In genomic region chr12:17992002-17992656, GRCh38 we compare ENCODE assay signal across 8 cellular contexts.
DNase-seq lines count a peak whose midpoint lies in the region; ATAC-seq and TF ChIP-seq lines count a peak whose summit lies in the region.

No MANE protein-coding gene starts in this region.

- CTCF ChIA-PET in HCT116 (lab: Charles Lee): interaction anchor here (1.0 to 1.7 kb wide), 5 partner anchors 9 to 233 kb away, joined by 3 to 5 read pairs (median 3); no protein-coding TSS in a partner anchor

- H3K4me1 ChIP-seq in HCT116 (ENCODE audit: control insufficient read depth in 1 of 2, insufficient read depth in 2 of 2, low read length in 2 of 2) (no peaks in the 10 kb centered on the region), SJCRH30 (no peaks in the 10 kb centered on the region), fibroblast of lung (ENCODE audit: control insufficient read depth, extremely low read depth, insufficient read depth, low read length) (no peaks in the 10 kb centered on the region)

- H3K36me3 ChIP-seq in HCT116 (ENCODE audit: control insufficient read depth in 1 of 2, insufficient read depth in 2 of 2, low read length in 2 of 2) (no peaks in the 10 kb centered on the region), SJCRH30 (no peaks in the 10 kb centered on the region), fibroblast of lung (ENCODE audit: control insufficient read depth, insufficient read depth, low read length) (no peaks in the 10 kb centered on the region)

- H3K79me2 ChIP-seq in HCT116 (ENCODE audit: insufficient read depth, low read length) (no peaks in the 10 kb centered on the region), fibroblast of lung (ENCODE audit: control insufficient read depth, insufficient read depth, low read length) (no peaks in the 10 kb centered on the region)

- POLR2A ChIA-PET in HCT116 (lab: Charles Lee): no interaction called here

- intact Hi-C loops in HCT116 (cut with micrococcal nuclease): loop anchor here (5.0 kb wide), 2 partner anchors 115 to 1605 kb away; no protein-coding TSS in a partner anchor

- RAD21 ChIA-PET in HCT116 (lab: Charles Lee; ENCODE audit: low non-redundant PET in 1 of 2, low total read pairs in 2 of 2, uncharacterized antibody in 2 of 2, unreplicated experiment in 2 of 2): no interaction called here

- H3K27ac ChIP-seq in HCT116 (ENCODE audit: low read depth, low read length) (no peak overlapping the region), SJCRH30 (no peak overlapping the region), fibroblast of lung (ENCODE audit: insufficient read depth, low read length) (no peak overlapping the region)

- H3K27ac Mint-ChIP-seq in stimulated activated naive CD8-positive, alpha-beta T cell treated with anti-CD3 and anti-CD28 coated beads, Interleukin-15, amount 100 ng/mL, for 72 hours: no peak overlapping the region
- no peak overlapping the region for H3K27ac Mint-ChIP-seq in immature natural killer cell

- no peaks in the 10 kb centered on the region for H3K9me3 ChIP-seq in HCT116 (ENCODE audit: control insufficient read depth in 1 of 2, insufficient read depth in 1 of 2, low read depth in 1 of 2, low read length in 2 of 2)
- no peaks in the 10 kb centered on the region for H3K9me3 ChIP-seq in SJCRH30 (replicated peaks)
- no peaks in the 10 kb centered on the region for H3K9me3 ChIP-seq in fibroblast of lung (ENCODE audit: control insufficient read depth, insufficient read depth, low read depth, low read length)

- no peak overlapping the region for H3K4me2 ChIP-seq in HCT116 (ENCODE audit: low read length)
- no peak overlapping the region for H3K4me2 ChIP-seq in fibroblast of lung (ENCODE audit: extremely low read depth, insufficient read depth, low read length)

- H3K27me3 Mint-ChIP-seq in stimulated activated naive CD8-positive, alpha-beta T cell treated with anti-CD3 and anti-CD28 coated beads, Interleukin-15, amount 100 ng/mL, for 72 hours: no peaks in the 10 kb centered on the region
- peaks cover 0 to 2% (median 0%) of the 10 kb centered on the region in 3 donors for H3K27me3 Mint-ChIP-seq in immature natural killer cell (ENCODE audit: low read depth in 3 of 3)

- BruUV-seq in HCT116 (replicated peaks; lab: Mats Ljungman, UMichigan): no TSS peak

- peak; percentile 56 for TF ChIP-seq RAD21 in HCT116 (IDR thresholded peaks at IDR 0.05; ENCODE audit: low read depth)

- H3K4me3 ChIP-seq in HCT116 (replicated peaks in 1 of 2; ENCODE audit: low read depth in 1 of 2, low read length in 2 of 2) (no peak overlapping the region), LNCaP clone FGC (ENCODE audit: low read depth, low read length) (no peak overlapping the region), SJCRH30 (no peak overlapping the region), fibroblast of lung (replicated peaks in 1 of 4; ENCODE audit: control extremely low read depth in 1 of 4, insufficient read depth in 1 of 4, low read depth in 3 of 4, low read length in 4 of 4) (no peak overlapping the region)

- H4K20me1 ChIP-seq in HCT116 (ENCODE audit: insufficient read depth): no peaks in the 10 kb centered on the region
- no peaks in the 10 kb centered on the region for H4K20me1 ChIP-seq in fibroblast of lung (ENCODE audit: control insufficient read depth, extremely low read depth, insufficient read depth, low read length)

- TF ChIP-seq CTCF in HCT116 (IDR thresholded peaks at IDR 0.05 in 2 of 3, conservative IDR thresholded peaks at IDR 0.05 in 1 of 3; ENCODE audit: borderline replicate concordance in 1 of 3, insufficient read depth in 1 of 3, low read depth in 2 of 3, low read length in 2 of 3) (peak; percentile 31 to 77 (median 59); a peak in 5 of 6 replicates), LNCaP clone FGC (IDR thresholded peaks at IDR 0.05; ENCODE audit: control insufficient read depth, extremely low read depth, insufficient read depth) (peak; percentile 71), fibroblast of lung (conservative IDR thresholded peaks at IDR 0.05 in 1 of 2, IDR thresholded peaks at IDR 0.05 in 1 of 2; ENCODE audit: low read depth in 1 of 2, low read length in 2 of 2) (peak; percentile 62 to 65)

- no peaks in the 10 kb centered on the region for H3K27me3 ChIP-seq in HCT116 (ENCODE audit: insufficient read depth, low read length)
- no peaks in the 10 kb centered on the region for H3K27me3 ChIP-seq in SJCRH30
- no peaks in the 10 kb centered on the region for H3K27me3 ChIP-seq in fibroblast of lung (ENCODE audit: control insufficient read depth, insufficient read depth, low read length)

- ATAC-seq in stimulated activated naive CD8-positive, alpha-beta T cell treated with anti-CD3 and anti-CD28 coated beads, Interleukin-15, Interleukin-2, amounts not matched to agents 100 U/mL and 50 U/mL, for 24 hours: no peak
- ATAC-seq in stimulated activated naive CD8-positive, alpha-beta T cell treated with anti-CD3 and anti-CD28 coated beads, Interleukin-15, amount 100 ng/mL, for 72 hours: no peak
- peak; percentile 42; the same call in 1 of the 2 replicates for ATAC-seq in HCT116

- H3K9me2 ChIP-seq in HCT116 (ENCODE audit: insufficient read depth): no peaks in the 10 kb centered on the region

- H2AFZ ChIP-seq in HCT116 (ENCODE audit: low read depth, low read length, poor library complexity, severe bottlenecking): no peak overlapping the region
- H2AFZ ChIP-seq in fibroblast of lung (ENCODE audit: low read length): no peak overlapping the region

- no peak for TF ChIP-seq POLR2A in HCT116 (IDR thresholded peaks at IDR 0.05; ENCODE audit: borderline replicate concordance, extremely low read depth, insufficient read depth, insufficient read length)

- H3K4me3 Mint-ChIP-seq in stimulated activated naive CD8-positive, alpha-beta T cell treated with anti-CD3 and anti-CD28 coated beads, Interleukin-15, amount 100 ng/mL, for 72 hours: no peak overlapping the region
- H3K4me3 Mint-ChIP-seq in immature natural killer cell: no peak overlapping the region

- H3K9ac ChIP-seq in HCT116 (ENCODE audit: low read length) (no peak overlapping the region), fibroblast of lung (ENCODE audit: insufficient read depth, low read length) (no peak overlapping the region)

- H3K9me3 Mint-ChIP-seq in stimulated activated naive CD8-positive, alpha-beta T cell treated with anti-CD3 and anti-CD28 coated beads, Interleukin-15, amount 100 ng/mL, for 72 hours: no peaks in the 10 kb centered on the region
- H3K9me3 Mint-ChIP-seq in immature natural killer cell: peaks cover 2 to 39% (median 18%) of the 10 kb centered on the region in 6 donors

- peak; percentile 14 for DNase-seq in stimulated activated naive CD8-positive, alpha-beta T cell treated with anti-CD3 and anti-CD28 coated beads, Interleukin-15, Interleukin-2, amounts not matched to agents 100 U/mL and 50 U/mL, for 24 hours
- no peak for DNase-seq in stimulated activated naive CD8-positive, alpha-beta T cell treated with anti-CD3 and anti-CD28 coated beads, Interleukin-15, amount 100 ng/mL, for 72 hours
- DNase-seq in HCT116 (ENCODE audit: low read depth, low spot score): peak; percentile 28
- DNase-seq in LNCaP clone FGC (ENCODE audit: low read depth): peak; percentile 3
- peak; percentile 29 to 70 for DNase-seq in SJCRH30
- DNase-seq in fibroblast of lung (ENCODE audit: low read depth in 2 of 2): peak; percentile 27 to 36
- peak; percentile 29 for DNase-seq in renal cortical epithelial cell (ENCODE audit: low read depth)
- no peak for DNase-seq in immature natural killer cell

- no peaks in the 10 kb centered on the region for H3K36me3 Mint-ChIP-seq in immature natural killer cell

- H3K4me1 Mint-ChIP-seq in stimulated activated naive CD8-positive, alpha-beta T cell treated with anti-CD3 and anti-CD28 coated beads, Interleukin-15, amount 100 ng/mL, for 72 hours: no peaks in the 10 kb centered on the region
- no peaks in the 10 kb centered on the region for H3K4me1 Mint-ChIP-seq in immature natural killer cell

TF ChIP-seq in HCT116, 20 proteins besides CTCF, POLR2A, EP300 and RAD21 (continues in another document):
- TF ChIP-seq, protein P1, sequence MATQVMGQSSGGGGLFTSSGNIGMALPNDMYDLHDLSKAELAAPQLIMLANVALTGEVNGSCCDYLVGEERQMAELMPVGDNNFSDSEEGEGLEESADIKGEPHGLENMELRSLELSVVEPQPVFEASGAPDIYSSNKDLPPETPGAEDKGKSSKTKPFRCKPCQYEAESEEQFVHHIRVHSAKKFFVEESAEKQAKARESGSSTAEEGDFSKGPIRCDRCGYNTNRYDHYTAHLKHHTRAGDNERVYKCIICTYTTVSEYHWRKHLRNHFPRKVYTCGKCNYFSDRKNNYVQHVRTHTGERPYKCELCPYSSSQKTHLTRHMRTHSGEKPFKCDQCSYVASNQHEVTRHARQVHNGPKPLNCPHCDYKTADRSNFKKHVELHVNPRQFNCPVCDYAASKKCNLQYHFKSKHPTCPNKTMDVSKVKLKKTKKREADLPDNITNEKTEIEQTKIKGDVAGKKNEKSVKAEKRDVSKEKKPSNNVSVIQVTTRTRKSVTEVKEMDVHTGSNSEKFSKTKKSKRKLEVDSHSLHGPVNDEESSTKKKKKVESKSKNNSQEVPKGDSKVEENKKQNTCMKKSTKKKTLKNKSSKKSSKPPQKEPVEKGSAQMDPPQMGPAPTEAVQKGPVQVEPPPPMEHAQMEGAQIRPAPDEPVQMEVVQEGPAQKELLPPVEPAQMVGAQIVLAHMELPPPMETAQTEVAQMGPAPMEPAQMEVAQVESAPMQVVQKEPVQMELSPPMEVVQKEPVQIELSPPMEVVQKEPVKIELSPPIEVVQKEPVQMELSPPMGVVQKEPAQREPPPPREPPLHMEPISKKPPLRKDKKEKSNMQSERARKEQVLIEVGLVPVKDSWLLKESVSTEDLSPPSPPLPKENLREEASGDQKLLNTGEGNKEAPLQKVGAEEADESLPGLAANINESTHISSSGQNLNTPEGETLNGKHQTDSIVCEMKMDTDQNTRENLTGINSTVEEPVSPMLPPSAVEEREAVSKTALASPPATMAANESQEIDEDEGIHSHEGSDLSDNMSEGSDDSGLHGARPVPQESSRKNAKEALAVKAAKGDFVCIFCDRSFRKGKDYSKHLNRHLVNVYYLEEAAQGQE (IDR thresholded peaks at IDR 0.05; ENCODE audit: low read depth): no peak
- TF ChIP-seq ZBTB33 (IDR thresholded peaks at IDR 0.05; ENCODE audit: extremely low read depth, insufficient replicate concordance, low read length): no peak
- TF ChIP-seq JUND (IDR thresholded peaks at IDR 0.05): no peak

Comparison
In these comparisons a context has a peak if more than half of its experiments do, and no peak if none do; other contexts are left out.
1. DNase-seq: peak in stimulated activated naive CD8-positive, alpha-beta T cell treated with anti-CD3 and anti-CD28 coated beads, Interleukin-15, Interleukin-2, amounts not matched to agents 100 U/mL and 50 U/mL, for 24 hours (single experiment), HCT116 (single experiment), LNCaP clone FGC (single experiment), SJCRH30 (2 of 2), fibroblast of lung (2 of 2) and renal cortical epithelial cell (single experiment); none in stimulated activated naive CD8-positive, alpha-beta T cell treated with anti-CD3 and anti-CD28 coated beads, Interleukin-15, amount 100 ng/mL, for 72 hours (0 of 2) and immature natural killer cell (0 of 3).
2. Peak in every context shown above with its lines, with median percentiles within 50 percentile points of each other: CTCF ChIP-seq.